Comparison of ENCODE assay signal across 20 cellular contexts in genomic region chr12:129984097-129984496, GRCh38.
"Had no signal": no experiment of that assay in that cellular context is flagged by ENCODE, and none has a peak within 500 bp of the region (broad histone marks: within the 10 kb centered on the region; RNA-seq: fewer than 3 reads in every experiment).

No MANE protein-coding gene starts in this region.

- H3K4me3 ChIP-seq: dorsolateral prefrontal cortex, gastrocnemius medialis, psoas muscle, right lobe of liver, testis, tibial nerve, upper lobe of right lung, vagina had no signal

- H3K27ac ChIP-seq: dorsolateral prefrontal cortex, gastrocnemius medialis, neutrophil, psoas muscle, right lobe of liver, testis, tibial nerve, upper lobe of right lung, vagina had no signal

- DNase-seq: cortex of kidney; dorsolateral prefrontal cortex; effector CD8-positive, alpha-beta T cell; gastrocnemius medialis; left colon; naive thymus-derived CD4-positive, alpha-beta T cell; nephron progenitor cell; psoas muscle; retina; right lobe of liver; stimulated activated CD4-positive, alpha-beta T cell treated with anti-CD3 and anti-CD28 coated beads, Interleukin-1b, Interleukin-23, amount 100 ng/mL, for 48 hours; stimulated activated CD4-positive, alpha-beta T cell treated with anti-CD3 and anti-CD28 coated beads, Interleukin-4, amount 100 ng/mL, for 24 hours; stimulated activated naive B cell treated with anti-CD40 and anti-IgM and Interleukin-4, amounts not matched to agents 10 μg/mL and 1 μg/mL and 100 μg/mL, for 72 hours; stimulated activated naive CD8-positive, alpha-beta T cell treated with anti-CD3 and anti-CD28 coated beads, Interleukin-15, amount 100 ng/mL, for 72 hours; testis; upper lobe of right lung had no signal

- H3K4me1 Mint-ChIP-seq: naive thymus-derived CD4-positive, alpha-beta T cell; stimulated activated naive B cell treated with anti-CD40 and anti-IgM and Interleukin-4, amounts not matched to agents 10 μg/mL and 1 μg/mL and 100 μg/mL, for 72 hours; stimulated activated naive CD8-positive, alpha-beta T cell treated with anti-CD3 and anti-CD28 coated beads, Interleukin-15, amount 100 ng/mL, for 72 hours had no signal

- H3K27ac Mint-ChIP-seq: naive thymus-derived CD4-positive, alpha-beta T cell; nephron progenitor cell; stimulated activated naive B cell treated with anti-CD40 and anti-IgM and Interleukin-4, amounts not matched to agents 10 μg/mL and 1 μg/mL and 100 μg/mL, for 72 hours; stimulated activated naive CD8-positive, alpha-beta T cell treated with anti-CD3 and anti-CD28 coated beads, Interleukin-15, amount 100 ng/mL, for 72 hours had no signal

- H3K36me3 Mint-ChIP-seq: stimulated activated naive B cell treated with anti-CD40 and anti-IgM and Interleukin-4, amounts not matched to agents 10 μg/mL and 1 μg/mL and 100 μg/mL, for 72 hours had no signal

- H3K36me3 ChIP-seq: gastrocnemius medialis, neutrophil, right lobe of liver, tibial nerve, upper lobe of right lung, vagina had no signal

- H3K9me3 ChIP-seq: gastrocnemius medialis, neutrophil, right lobe of liver, testis, upper lobe of right lung, vagina had no signal

- H3K4me1 ChIP-seq: gastrocnemius medialis, psoas muscle, right lobe of liver, testis, tibial nerve, upper lobe of right lung, vagina had no signal

- H3K27me3 ChIP-seq: gastrocnemius medialis, neutrophil, right lobe of liver, testis, tibial nerve, upper lobe of right lung, vagina had no signal

- H3K4me3 Mint-ChIP-seq: naive thymus-derived CD4-positive, alpha-beta T cell; nephron progenitor cell; stimulated activated naive B cell treated with anti-CD40 and anti-IgM and Interleukin-4, amounts not matched to agents 10 μg/mL and 1 μg/mL and 100 μg/mL, for 72 hours; stimulated activated naive CD8-positive, alpha-beta T cell treated with anti-CD3 and anti-CD28 coated beads, Interleukin-15, amount 100 ng/mL, for 72 hours had no signal

- ATAC-seq: esophagus mucosa; gastrocnemius medialis; left colon; naive thymus-derived CD4-positive, alpha-beta T cell; psoas muscle; right lobe of liver; stimulated activated naive B cell treated with anti-CD40 and anti-IgM and Interleukin-4, amounts not matched to agents 10 μg/mL and 1 μg/mL and 100 μg/mL, for 72 hours; stimulated activated naive CD8-positive, alpha-beta T cell treated with anti-CD3 and anti-CD28 coated beads, Interleukin-15, amount 100 ng/mL, for 72 hours; upper lobe of right lung had no signal
